Comparison of ENCODE assay signal across 8 cellular contexts in the genomic region with DNA sequence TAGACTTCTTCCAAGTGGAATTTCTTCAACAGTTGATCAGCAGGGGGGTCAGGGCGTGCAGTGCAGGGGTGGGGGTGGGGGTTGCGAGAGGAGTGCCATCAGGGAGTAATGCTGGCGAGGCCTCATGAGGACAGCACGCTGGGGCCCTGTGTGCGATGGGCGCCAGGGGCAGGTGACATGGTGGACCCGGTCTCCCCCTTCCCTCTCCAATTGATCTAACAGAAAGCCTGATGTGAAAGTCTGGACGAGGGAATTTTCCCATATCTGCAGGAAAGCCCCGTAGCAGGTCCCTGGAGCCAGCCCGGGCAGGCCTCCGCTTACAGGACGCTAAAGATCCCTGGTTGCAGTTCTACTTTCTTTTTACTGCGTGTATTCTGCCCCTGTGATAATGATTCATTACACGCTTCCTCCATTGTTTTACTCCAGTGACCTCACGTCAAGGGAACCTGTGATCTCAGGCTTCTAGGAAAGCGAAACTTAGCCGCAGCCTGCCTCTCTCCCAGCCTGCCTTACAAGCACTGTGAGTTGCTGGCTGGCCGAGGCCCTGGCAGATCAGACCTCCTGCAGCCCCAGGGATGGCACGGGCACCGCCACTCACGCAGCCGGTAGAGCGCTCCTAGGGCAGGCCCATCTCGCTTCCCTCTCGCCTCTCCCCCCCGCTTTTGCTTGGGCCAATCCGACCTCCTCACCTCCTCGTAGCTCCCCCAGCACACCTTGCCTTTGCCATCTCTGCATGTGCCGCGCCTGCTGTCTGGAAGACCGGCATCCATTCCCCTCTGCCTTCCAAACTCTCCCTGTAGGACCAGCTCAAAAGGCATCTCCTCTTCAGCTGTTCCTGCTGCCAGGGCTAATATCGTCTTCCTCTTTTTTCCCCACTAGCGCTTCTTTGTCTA. TPM values are rescaled to one million over a fixed set of nuclear protein-coding genes. Genes with fewer than 3 reads are reported as not detected.
DNase-seq lines count a peak whose midpoint lies in the region; ATAC-seq and TF ChIP-seq lines count a peak whose summit lies in the region.

No MANE protein-coding gene starts in this region.

- H3K9me3 Mint-ChIP-seq in memory B cell: no peaks in the 10 kb centered on the region

- no peaks in the 10 kb centered on the region for H3K36me3 Mint-ChIP-seq in memory B cell

- POLR2A ChIA-PET in GM10248 (lab: Yijun Ruan, JAX): interaction anchor here (0.6 kb wide), 1 partner anchor 19 kb away, joined by 3 read pairs; a partner anchor contains a TSS

- CTCF ChIA-PET in GM10248 (lab: Yijun Ruan, JAX): interaction anchor here (1.0 kb wide), 1 partner anchor 68 kb away, joined by 3 read pairs; no protein-coding TSS in a partner anchor

- TF ChIP-seq CTCF in GM10248 (IDR thresholded peaks at IDR 0.05; ENCODE audit: control extremely low read depth, extremely low read depth, low read depth, missing control alignments): no peak

- H3K4me1 Mint-ChIP-seq in memory B cell: peaks cover 12% of the 10 kb centered on the region

- DNase-seq in GM10248 (ENCODE audit: extremely low spot score) (peak; percentile 89), H7 (peak; percentile 73), NCI-H1105 (lab: John Stamatoyannopoulos, UW) (peak; percentile 9), dermis microvascular lymphatic vessel endothelial cell (ENCODE audit: low read depth in 2 of 2) (peak; percentile 88 to 96), memory B cell (ENCODE audit: low spot score in 2 of 2) (peak; percentile 51 to 56), SKM-1 treated with dmso at 0.1 percent for 144 hours (lab: John Stamatoyannopoulos, UW; ENCODE audit: unreplicated experiment) (no peak)
- peak; percentile 62 to 81 for DNase-seq in activated CD4-positive, alpha-beta T cell treated with anti-CD3 and anti-CD28 coated beads, Interleukin-2, amount 50 U/mL, for 24 hours (ENCODE audit: low read depth in 1 of 2, low spot score in 1 of 2)
- peak; percentile 63 for DNase-seq in stimulated activated CD8-positive, alpha-beta memory T cell treated with anti-CD3 and anti-CD28 coated beads, Interleukin-15, amount 100 ng/mL, for 1 hour (ENCODE audit: low read depth)

- H3K4me3 Mint-ChIP-seq in memory B cell: peak overlapping the region; percentile 93

- H3K36me3 ChIP-seq in H7 (replicated peaks; ENCODE audit: control insufficient read depth, insufficient read depth, low read length): no peaks in the 10 kb centered on the region

- ATAC-seq in memory B cell (ENCODE audit: low read depth): peak; percentile 88

- H3K27me3 ChIP-seq in H7 (ENCODE audit: control insufficient read depth, insufficient read depth, low read length): no peaks in the 10 kb centered on the region

- H3K27me3 Mint-ChIP-seq in memory B cell: no peaks in the 10 kb centered on the region

- H3K27ac Mint-ChIP-seq in memory B cell: peak overlapping the region; percentile 93

- H3K4me3 ChIP-seq in H7 (ENCODE audit: insufficient read depth, low read depth, low read length): no peak overlapping the region; the same call in 1 of the 2 replicates

RNA-seq across cellular contexts. Expression of a gene that starts 19.2 kb away (rescaled TPM):
- 0.10 TPM in 1 of 2 replicates, not detected in the other for total RNA-seq in H7 (2014; rRNA removed; shearing (Covaris generic))
- 0.13 TPM in 2 replicates for total RNA-seq in dermis microvascular lymphatic vessel endothelial cell

RNA-seq across cellular contexts. Expression of a gene that starts 50.6 kb away (rescaled TPM):
- 20.7 and 26.7 TPM in 2 replicates for total RNA-seq in H7 (2014; rRNA removed; shearing (Covaris generic))
- 9.6 and 13.1 TPM in 2 replicates for total RNA-seq in dermis microvascular lymphatic vessel endothelial cell
